8 cellular contexts compared by ENCODE assay signal in the genomic region with DNA sequence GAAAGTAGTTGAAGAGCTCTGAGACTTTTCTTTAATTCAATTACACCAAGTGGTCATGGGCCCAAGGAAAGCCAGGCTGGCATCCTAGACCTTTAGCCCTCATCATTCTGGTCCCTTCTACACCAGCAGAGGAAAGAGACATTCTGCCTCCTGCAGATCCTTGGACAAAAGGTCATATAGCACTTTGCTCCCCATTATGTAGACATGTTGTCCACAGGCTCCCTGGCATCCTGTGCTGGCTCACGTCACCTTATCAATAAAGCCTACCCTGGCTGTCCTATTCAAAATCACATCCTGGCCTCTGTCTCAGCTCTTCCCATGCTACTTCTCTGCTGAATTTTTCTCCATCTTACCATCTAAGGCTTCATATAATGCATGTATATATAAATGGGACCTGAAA.
"Had no signal": no experiment of that assay in that cellular context is flagged by ENCODE, and none has a peak within 500 bp of the region (broad histone marks: within the 10 kb centered on the region; RNA-seq: fewer than 3 reads in every experiment).

No MANE protein-coding gene starts in this region.

- DNase-seq: GDM1, GF-D8 had no signal

- ATAC-seq: GM12878 had no signal

- FAIRE-seq: G401.6, GM12878, GM12891, GM12892, GM18507, GM19239 had no signal
